13 cellular contexts compared by ENCODE assay signal in the genomic region with DNA sequence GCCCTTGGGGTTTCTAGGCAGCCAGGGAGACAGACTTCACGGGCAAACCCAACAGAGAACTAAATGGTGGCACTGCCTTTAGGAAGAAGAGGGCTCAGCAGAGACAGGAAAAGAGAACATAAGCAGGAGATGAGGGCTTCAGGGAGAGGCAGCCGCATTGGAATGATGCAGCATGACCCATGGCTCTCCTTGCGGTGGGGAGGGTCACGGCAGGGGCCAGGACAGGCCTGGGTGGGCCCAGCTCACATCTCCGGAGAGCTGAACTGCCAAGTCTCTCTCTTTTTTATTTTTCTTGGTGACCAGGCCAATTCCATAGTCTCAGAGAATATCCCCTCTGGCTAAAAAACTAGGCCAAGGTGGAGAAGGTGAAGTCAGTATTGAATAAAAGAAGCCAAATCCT.
A peak's percentile ranks its signal among the peaks of the same experiment; 100 is the strongest.
DNase-seq lines count a peak whose midpoint lies in the region; ATAC-seq and TF ChIP-seq lines count a peak whose summit lies in the region.
"Had no signal": no experiment of that assay in that cellular context is flagged by ENCODE, and none has a peak within 500 bp of the region (broad histone marks: within the 10 kb centered on the region; RNA-seq: fewer than 3 reads in every experiment).

No MANE protein-coding gene starts in this region.

- no peak for ATAC-seq in CD4-positive, alpha-beta T cell (ENCODE audit: poor library complexity)
- ATAC-seq in left ventricle myocardium superior = peak; percentile 11
- ATAC-seq in HG02938 (IDR thresholded peaks at IDR 0.05; ENCODE audit: unreplicated experiment) = no peak

- CTCF ChIA-PET in CD4-positive, alpha-beta T cell (lab: Charles Lee) = interaction anchor here (1.0 kb wide), 1 partner anchor 190 kb away, joined by 3 read pairs; the partner anchor contains the start of gene FYN

- H3K9ac ChIP-seq in skeletal muscle tissue (ENCODE audit: low read depth in 1 of 3, low read length in 3 of 3) = peak overlapping the region in 1 of 3 donors; percentile 34

- H3K27ac ChIP-seq in CD4-positive, alpha-beta T cell (ENCODE audit: low read depth, low read length) = no peak overlapping the region
- H3K27ac ChIP-seq in skeletal muscle tissue (ENCODE audit: low read depth, low read length) = peak overlapping the region; percentile 74
- H3K27ac ChIP-seq: HL-60 had no signal

- H3K4me3 ChIP-seq in skeletal muscle tissue (ENCODE audit: low read length in 3 of 3) = no peak overlapping the region

- no peaks in the 10 kb centered on the region for H3K27me3 ChIP-seq in CD4-positive, alpha-beta T cell (ENCODE audit: control insufficient read depth, insufficient read depth, low read length)
- no peaks in the 10 kb centered on the region for H3K27me3 ChIP-seq in skeletal muscle tissue (ENCODE audit: control insufficient read depth in 3 of 3, insufficient read depth in 3 of 3, low read length in 3 of 3)

- peaks cover 24 to 48% (median 41%) of the 10 kb centered on the region in 3 donors for H3K4me1 ChIP-seq in skeletal muscle tissue (ENCODE audit: control insufficient read depth in 3 of 3, insufficient read depth in 3 of 3, low read length in 3 of 3)

- H3K9me3 Mint-ChIP-seq in CD4-positive, alpha-beta T cell = no peaks in the 10 kb centered on the region
- H3K9me3 Mint-ChIP-seq in activated naive CD8-positive, alpha-beta T cell treated with anti-CD3 and anti-CD28 coated beads for 36 hours = no peaks in the 10 kb centered on the region

- H3K4me1 Mint-ChIP-seq in CD4-positive, alpha-beta T cell (ENCODE audit: low read depth) = peaks cover 90% of the 10 kb centered on the region
- peaks cover 57% of the 10 kb centered on the region for H3K4me1 Mint-ChIP-seq in activated naive CD8-positive, alpha-beta T cell treated with anti-CD3 and anti-CD28 coated beads for 36 hours

- no peak for DNase-seq in CD4-positive, alpha-beta T cell
- DNase-seq in activated naive CD8-positive, alpha-beta T cell treated with anti-CD3 and anti-CD28 coated beads for 36 hours = no peak
- DNase-seq in left ventricle myocardium superior (no peak), ureter (ENCODE audit: low spot score) (no peak)
- DNase-seq in activated CD8-positive, alpha-beta memory T cell treated with anti-CD3 and anti-CD28 coated beads for 24 hours = no peak
- no peak for DNase-seq in activated naive CD4-positive, alpha-beta T cell (lab: John Stamatoyannopoulos, UW)
- DNase-seq: activated T-cell treated with anti-CD3 and anti-CD28 coated beads, Interleukin-2, amount 50 U/mL, for 1 hour; NCI-H446 treated with DMSO at 0.1 percent for 48 hours; RPMI8226 had no signal

- no peak overlapping the region for H3K4me3 Mint-ChIP-seq in CD4-positive, alpha-beta T cell
- no peak overlapping the region for H3K4me3 Mint-ChIP-seq in activated naive CD8-positive, alpha-beta T cell treated with anti-CD3 and anti-CD28 coated beads for 36 hours

- H3K27ac Mint-ChIP-seq in CD4-positive, alpha-beta T cell = peak overlapping the region; percentile 83
- peak overlapping the region; percentile 50 for H3K27ac Mint-ChIP-seq in activated naive CD8-positive, alpha-beta T cell treated with anti-CD3 and anti-CD28 coated beads for 36 hours
- H3K27ac Mint-ChIP-seq: progenitor cell of endocrine pancreas had no signal

- no peaks in the 10 kb centered on the region for H3K9me3 ChIP-seq in CD4-positive, alpha-beta T cell (ENCODE audit: control insufficient read depth, low read length)
- H3K9me3 ChIP-seq in skeletal muscle tissue (ENCODE audit: control insufficient read depth in 3 of 3, low read length in 3 of 3) = no peaks in the 10 kb centered on the region

- intact Hi-C loops in CD4-positive, alpha-beta T cell (cut with DNase I, micrococcal nuclease) = no loop called here
- intact Hi-C loops in left ventricle myocardium superior (cut with micrococcal nuclease) = no loop called here

- no peaks in the 10 kb centered on the region for H3K27me3 Mint-ChIP-seq in CD4-positive, alpha-beta T cell
- H3K27me3 Mint-ChIP-seq in activated naive CD8-positive, alpha-beta T cell treated with anti-CD3 and anti-CD28 coated beads for 36 hours = no peaks in the 10 kb centered on the region
- H3K27me3 Mint-ChIP-seq: progenitor cell of endocrine pancreas had no signal

- H3K36me3 ChIP-seq in skeletal muscle tissue (ENCODE audit: control insufficient read depth in 3 of 3, insufficient read depth in 3 of 3, low read length in 3 of 3) = peaks cover 0 to 3% (median 0%) of the 10 kb centered on the region in 3 donors

- no peak for TF ChIP-seq CTCF in CD4-positive, alpha-beta T cell (IDR thresholded peaks at IDR 0.05)

- POLR2A ChIA-PET in CD4-positive, alpha-beta T cell (lab: Charles Lee) = interaction anchor here (0.5 to 1.2 kb wide), 2 partner anchors 31 to 337 kb away, joined by 4 read pairs; no protein-coding TSS in a partner anchor

- H3K36me3 Mint-ChIP-seq in CD4-positive, alpha-beta T cell (ENCODE audit: low read depth) = peaks cover 96% of the 10 kb centered on the region
- peaks cover 62% of the 10 kb centered on the region for H3K36me3 Mint-ChIP-seq in activated naive CD8-positive, alpha-beta T cell treated with anti-CD3 and anti-CD28 coated beads for 36 hours
